Comparison of ENCODE assay signal across 1 cellular context in the genomic region with DNA sequence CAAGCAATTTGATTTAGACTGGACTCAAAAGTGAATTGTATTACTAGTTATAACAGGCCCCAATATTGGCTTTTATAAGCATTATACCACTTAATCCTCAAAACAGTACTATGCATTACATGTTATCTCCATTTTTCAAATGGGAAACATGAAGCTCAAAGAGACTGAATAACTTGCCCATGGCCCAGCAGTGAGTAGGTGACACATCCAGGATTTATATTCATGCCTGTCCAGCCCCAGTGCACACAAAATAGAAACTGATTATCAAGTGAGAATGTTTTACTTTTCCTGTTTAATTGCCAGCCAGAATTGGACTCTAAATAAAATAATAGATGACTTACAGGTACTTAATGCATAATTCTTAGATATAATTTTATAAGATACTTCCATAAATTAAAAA.
TF ChIP-seq lines count a peak whose summit lies in the region.

No MANE protein-coding gene starts in this region.

TF ChIP-seq in GM23338, 12 proteins besides CTCF, POLR2A, EP300 and RAD21 (continued from another document):
- TF ChIP-seq, protein P1, sequence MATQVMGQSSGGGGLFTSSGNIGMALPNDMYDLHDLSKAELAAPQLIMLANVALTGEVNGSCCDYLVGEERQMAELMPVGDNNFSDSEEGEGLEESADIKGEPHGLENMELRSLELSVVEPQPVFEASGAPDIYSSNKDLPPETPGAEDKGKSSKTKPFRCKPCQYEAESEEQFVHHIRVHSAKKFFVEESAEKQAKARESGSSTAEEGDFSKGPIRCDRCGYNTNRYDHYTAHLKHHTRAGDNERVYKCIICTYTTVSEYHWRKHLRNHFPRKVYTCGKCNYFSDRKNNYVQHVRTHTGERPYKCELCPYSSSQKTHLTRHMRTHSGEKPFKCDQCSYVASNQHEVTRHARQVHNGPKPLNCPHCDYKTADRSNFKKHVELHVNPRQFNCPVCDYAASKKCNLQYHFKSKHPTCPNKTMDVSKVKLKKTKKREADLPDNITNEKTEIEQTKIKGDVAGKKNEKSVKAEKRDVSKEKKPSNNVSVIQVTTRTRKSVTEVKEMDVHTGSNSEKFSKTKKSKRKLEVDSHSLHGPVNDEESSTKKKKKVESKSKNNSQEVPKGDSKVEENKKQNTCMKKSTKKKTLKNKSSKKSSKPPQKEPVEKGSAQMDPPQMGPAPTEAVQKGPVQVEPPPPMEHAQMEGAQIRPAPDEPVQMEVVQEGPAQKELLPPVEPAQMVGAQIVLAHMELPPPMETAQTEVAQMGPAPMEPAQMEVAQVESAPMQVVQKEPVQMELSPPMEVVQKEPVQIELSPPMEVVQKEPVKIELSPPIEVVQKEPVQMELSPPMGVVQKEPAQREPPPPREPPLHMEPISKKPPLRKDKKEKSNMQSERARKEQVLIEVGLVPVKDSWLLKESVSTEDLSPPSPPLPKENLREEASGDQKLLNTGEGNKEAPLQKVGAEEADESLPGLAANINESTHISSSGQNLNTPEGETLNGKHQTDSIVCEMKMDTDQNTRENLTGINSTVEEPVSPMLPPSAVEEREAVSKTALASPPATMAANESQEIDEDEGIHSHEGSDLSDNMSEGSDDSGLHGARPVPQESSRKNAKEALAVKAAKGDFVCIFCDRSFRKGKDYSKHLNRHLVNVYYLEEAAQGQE (IDR thresholded peaks at IDR 0.05; ENCODE audit: unreplicated experiment): no peak
- no peak for TF ChIP-seq EZH2phosphoT487 (IDR thresholded peaks at IDR 0.05; ENCODE audit: unreplicated experiment)
- TF ChIP-seq CREB1 (CRISPR knock-in tag; IDR thresholded peaks at IDR 0.05; ENCODE audit: low read depth): no peak
- no peak for TF ChIP-seq ZNF331 (CRISPR knock-in tag; IDR thresholded peaks at IDR 0.05; ENCODE audit: low read depth)
- TF ChIP-seq, protein P2, sequence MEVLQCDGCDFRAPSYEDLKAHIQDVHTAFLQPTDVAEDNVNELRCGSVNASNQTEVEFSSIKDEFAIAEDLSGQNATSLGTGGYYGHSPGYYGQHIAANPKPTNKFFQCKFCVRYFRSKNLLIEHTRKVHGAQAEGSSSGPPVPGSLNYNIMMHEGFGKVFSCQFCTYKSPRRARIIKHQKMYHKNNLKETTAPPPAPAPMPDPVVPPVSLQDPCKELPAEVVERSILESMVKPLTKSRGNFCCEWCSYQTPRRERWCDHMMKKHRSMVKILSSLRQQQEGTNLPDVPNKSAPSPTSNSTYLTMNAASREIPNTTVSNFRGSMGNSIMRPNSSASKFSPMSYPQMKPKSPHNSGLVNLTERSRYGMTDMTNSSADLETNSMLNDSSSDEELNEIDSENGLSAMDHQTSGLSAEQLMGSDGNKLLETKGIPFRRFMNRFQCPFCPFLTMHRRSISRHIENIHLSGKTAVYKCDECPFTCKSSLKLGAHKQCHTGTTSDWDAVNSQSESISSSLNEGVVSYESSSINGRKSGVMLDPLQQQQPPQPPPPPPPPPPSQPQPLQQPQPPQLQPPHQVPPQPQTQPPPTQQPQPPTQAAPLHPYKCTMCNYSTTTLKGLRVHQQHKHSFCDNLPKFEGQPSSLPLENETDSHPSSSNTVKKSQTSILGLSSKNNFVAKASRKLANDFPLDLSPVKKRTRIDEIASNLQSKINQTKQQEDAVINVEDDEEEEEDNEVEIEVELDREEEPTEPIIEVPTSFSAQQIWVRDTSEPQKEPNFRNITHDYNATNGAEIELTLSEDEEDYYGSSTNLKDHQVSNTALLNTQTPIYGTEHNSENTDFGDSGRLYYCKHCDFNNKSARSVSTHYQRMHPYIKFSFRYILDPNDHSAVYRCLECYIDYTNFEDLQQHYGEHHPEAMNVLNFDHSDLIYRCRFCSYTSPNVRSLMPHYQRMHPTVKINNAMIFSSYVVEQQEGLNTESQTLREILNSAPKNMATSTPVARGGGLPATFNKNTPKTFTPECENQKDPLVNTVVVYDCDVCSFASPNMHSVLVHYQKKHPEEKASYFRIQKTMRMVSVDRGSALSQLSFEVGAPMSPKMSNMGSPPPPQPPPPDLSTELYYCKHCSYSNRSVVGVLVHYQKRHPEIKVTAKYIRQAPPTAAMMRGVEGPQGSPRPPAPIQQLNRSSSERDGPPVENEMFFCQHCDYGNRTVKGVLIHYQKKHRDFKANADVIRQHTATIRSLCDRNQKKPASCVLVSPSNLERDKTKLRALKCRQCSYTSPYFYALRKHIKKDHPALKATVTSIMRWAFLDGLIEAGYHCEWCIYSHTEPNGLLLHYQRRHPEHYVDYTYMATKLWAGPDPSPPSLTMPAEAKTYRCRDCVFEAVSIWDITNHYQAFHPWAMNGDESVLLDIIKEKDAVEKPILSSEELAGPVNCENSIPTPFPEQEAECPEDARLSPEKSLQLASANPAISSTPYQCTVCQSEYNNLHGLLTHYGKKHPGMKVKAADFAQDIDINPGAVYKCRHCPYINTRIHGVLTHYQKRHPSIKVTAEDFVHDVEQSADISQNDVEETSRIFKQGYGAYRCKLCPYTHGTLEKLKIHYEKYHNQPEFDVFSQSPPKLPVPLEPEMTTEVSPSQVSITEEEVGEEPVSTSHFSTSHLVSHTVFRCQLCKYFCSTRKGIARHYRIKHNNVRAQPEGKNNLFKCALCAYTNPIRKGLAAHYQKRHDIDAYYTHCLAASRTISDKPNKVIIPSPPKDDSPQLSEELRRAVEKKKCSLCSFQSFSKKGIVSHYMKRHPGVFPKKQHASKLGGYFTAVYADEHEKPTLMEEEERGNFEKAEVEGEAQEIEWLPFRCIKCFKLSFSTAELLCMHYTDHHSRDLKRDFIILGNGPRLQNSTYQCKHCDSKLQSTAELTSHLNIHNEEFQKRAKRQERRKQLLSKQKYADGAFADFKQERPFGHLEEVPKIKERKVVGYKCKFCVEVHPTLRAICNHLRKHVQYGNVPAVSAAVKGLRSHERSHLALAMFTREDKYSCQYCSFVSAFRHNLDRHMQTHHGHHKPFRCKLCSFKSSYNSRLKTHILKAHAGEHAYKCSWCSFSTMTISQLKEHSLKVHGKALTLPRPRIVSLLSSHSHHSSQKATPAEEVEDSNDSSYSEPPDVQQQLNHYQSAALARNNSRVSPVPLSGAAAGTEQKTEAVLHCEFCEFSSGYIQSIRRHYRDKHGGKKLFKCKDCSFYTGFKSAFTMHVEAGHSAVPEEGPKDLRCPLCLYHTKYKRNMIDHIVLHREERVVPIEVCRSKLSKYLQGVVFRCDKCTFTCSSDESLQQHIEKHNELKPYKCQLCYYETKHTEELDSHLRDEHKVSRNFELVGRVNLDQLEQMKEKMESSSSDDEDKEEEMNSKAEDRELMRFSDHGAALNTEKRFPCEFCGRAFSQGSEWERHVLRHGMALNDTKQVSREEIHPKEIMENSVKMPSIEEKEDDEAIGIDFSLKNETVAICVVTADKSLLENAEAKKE (CRISPR knock-in tag; IDR thresholded peaks at IDR 0.05): no peak
- no peak for TF ChIP-seq EZH2 (IDR thresholded peaks at IDR 0.05; ENCODE audit: low read depth, unreplicated experiment)
- no peak for TF ChIP-seq NANOG (IDR thresholded peaks at IDR 0.05; ENCODE audit: borderline replicate concordance)
- no peak for TF ChIP-seq JUNB (IDR thresholded peaks at IDR 0.05; ENCODE audit: unreplicated experiment)
- no peak for TF ChIP-seq POLR2AphosphoS5 (IDR thresholded peaks at IDR 0.05; ENCODE audit: low read depth)
- no peak for TF ChIP-seq ZNF114 (CRISPR knock-in tag; IDR thresholded peaks at IDR 0.05)
- TF ChIP-seq, protein P3, sequence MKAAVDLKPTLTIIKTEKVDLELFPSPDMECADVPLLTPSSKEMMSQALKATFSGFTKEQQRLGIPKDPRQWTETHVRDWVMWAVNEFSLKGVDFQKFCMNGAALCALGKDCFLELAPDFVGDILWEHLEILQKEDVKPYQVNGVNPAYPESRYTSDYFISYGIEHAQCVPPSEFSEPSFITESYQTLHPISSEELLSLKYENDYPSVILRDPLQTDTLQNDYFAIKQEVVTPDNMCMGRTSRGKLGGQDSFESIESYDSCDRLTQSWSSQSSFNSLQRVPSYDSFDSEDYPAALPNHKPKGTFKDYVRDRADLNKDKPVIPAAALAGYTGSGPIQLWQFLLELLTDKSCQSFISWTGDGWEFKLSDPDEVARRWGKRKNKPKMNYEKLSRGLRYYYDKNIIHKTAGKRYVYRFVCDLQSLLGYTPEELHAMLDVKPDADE (IDR thresholded peaks at IDR 0.05): no peak
TF ChIP-seq in GM23338: peak in this region for 0.
